Comparison of ENCODE assay signal across 8 cellular contexts in the genomic region with DNA sequence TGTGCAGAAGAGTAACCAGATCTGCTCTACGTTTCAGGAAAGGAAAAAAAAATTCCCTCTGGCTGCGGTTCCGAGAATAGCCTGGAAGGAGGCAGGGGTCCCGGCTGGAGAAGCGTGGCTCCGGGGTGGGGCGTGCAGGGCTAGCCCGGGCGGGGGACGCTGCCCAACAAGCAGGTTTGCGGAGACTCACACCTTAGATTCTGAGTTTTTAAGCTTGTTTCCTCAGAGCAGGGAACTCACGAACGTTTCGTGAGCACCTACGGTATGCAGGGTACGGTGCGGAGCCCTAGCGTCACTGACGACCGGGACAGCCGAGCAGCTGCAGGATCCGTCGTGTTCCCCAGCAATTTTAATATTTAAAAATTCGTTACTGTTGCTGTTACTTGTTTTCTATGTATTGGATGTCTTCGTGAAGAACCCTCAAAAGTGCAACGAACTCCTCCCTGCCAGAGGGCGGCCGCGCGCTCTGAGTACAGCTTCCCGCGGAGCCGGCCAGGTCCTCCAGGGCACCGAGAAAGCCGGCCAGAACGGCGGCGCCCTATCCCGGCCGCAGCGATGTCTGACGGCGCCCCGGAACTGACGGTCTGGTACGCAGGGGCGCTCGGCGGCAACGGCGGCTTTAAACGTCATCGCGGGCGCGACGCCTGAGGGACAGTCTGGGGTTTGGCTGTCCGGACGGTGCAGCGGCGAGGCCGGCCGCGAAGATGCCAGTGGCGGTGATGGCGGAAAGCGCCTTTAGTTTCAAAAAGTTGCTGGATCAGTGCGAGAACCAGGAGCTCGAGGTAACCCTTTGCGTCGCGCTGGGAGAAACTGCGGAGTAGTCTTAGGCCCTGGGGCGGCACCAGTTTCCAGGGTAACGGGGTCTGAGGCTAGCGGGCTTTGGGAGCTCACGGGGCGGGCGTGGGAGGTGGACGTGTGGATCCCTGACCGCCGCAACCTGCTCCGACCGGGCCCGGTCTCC. TPM values are rescaled to one million over a fixed set of nuclear protein-coding genes. Genes with fewer than 3 reads are reported as not detected.
DNase-seq lines count a peak whose midpoint lies in the region; ATAC-seq and TF ChIP-seq lines count a peak whose summit lies in the region.

A gene (plus strand): TSS at position 629 of the 961 bp plus-strand sequence. CDS start 76 bp downstream, at position 705.

- intact Hi-C loops in left ventricle myocardium inferior (cut with micrococcal nuclease), result no loop called here
- intact Hi-C loops in prostate gland (cut with DNase I), result loop anchor here (5.0 kb wide), 1 partner anchor 1593 kb away; a partner anchor contains a TSS

- ATAC-seq in GM18498 (IDR thresholded peaks at IDR 0.05; ENCODE audit: unreplicated experiment) (peak; percentile 99), HG02938 (IDR thresholded peaks at IDR 0.05; ENCODE audit: unreplicated experiment) (peak; percentile 95)

- H3K27ac ChIP-seq in angular gyrus (ENCODE audit: low read depth, low read length) (peak within 1 kb of the TSS; percentile 64), left ventricle myocardium inferior (replicated peaks) (peak within 1 kb of the TSS; percentile 94), prostate gland (peak within 1 kb of the TSS; percentile 75 to 77), urinary bladder (ENCODE audit: low read depth) (peak within 1 kb of the TSS; percentile 85)

- under 1% methylated on average over 84 of the region's 85 CpGs for WGBS in prostate gland
- WGBS in urinary bladder, result under 1% methylated on average over 85 of the region's 85 CpGs

- TF ChIP-seq CTCF in left ventricle myocardium inferior (IDR thresholded peaks at IDR 0.05; ENCODE audit: borderline replicate concordance) (peak; percentile 43), prostate gland (IDR thresholded peaks at IDR 0.05) (peak in 3 of 4 experiments; percentile 23 to 53 (median 49))

- H3K9me3 ChIP-seq in left ventricle myocardium inferior (replicated peaks), result no peaks in the 10 kb centered on the region
- H3K9me3 ChIP-seq in prostate gland, result no peaks in the 10 kb centered on the region

- H3K27me3 ChIP-seq in left ventricle myocardium inferior (ENCODE audit: low read depth) (no peaks in the 10 kb centered on the region), prostate gland (replicated peaks; ENCODE audit: insufficient read depth) (no peaks in the 10 kb centered on the region)

- peaks cover 18% of the 10 kb centered on the region for H3K36me3 ChIP-seq in left ventricle myocardium inferior
- H3K36me3 ChIP-seq in prostate gland, result no peaks in the 10 kb centered on the region
- no peaks in the 10 kb centered on the region for H3K36me3 ChIP-seq in urinary bladder (ENCODE audit: insufficient read depth)

- H3K4me3 ChIP-seq in left ventricle myocardium inferior (peak within 1 kb of the TSS; percentile 90), prostate gland (peak within 1 kb of the TSS; percentile 58 to 70), urinary bladder (ENCODE audit: low read depth, low read length) (peak within 1 kb of the TSS; percentile 69)

- peaks cover 37% of the 10 kb centered on the region for H3K4me1 ChIP-seq in left ventricle myocardium inferior
- H3K4me1 ChIP-seq in prostate gland (replicated peaks), result no peaks in the 10 kb centered on the region
- H3K4me1 ChIP-seq in urinary bladder (ENCODE audit: insufficient read depth), result peaks cover 1% of the 10 kb centered on the region

- peak; percentile 83 for TF ChIP-seq POLR2A in prostate gland (IDR thresholded peaks at IDR 0.05)

- DNase-seq in NCI-H187 (lab: John Stamatoyannopoulos, UW) (peak; percentile 63 to 64), T-helper 2 cell (peak; percentile 74 to 94 (median 86)), left ventricle myocardium inferior (peak; percentile 96), prostate gland (ENCODE audit: low spot score) (peak; percentile 94)

RNA-seq across cellular contexts. Expression of the gene that starts here (rescaled TPM):
- 97.0 TPM for total RNA-seq in left ventricle myocardium inferior
- total RNA-seq in prostate gland, result 10 to 100 TPM; 73.1 to 90.0 TPM
- total RNA-seq in urinary bladder, result 97.0 TPM
- 58.7 TPM for polyA plus RNA-seq in urinary bladder

Comparison
In these comparisons a context has a peak if more than half of its experiments do, and no peak if none do; other contexts are left out.
1. Peak in every context shown above with its lines: DNase-seq, ATAC-seq, H3K4me3 ChIP-seq and H3K27ac ChIP-seq.